ENCODE assay signal across 8 cellular contexts in genomic region chr12:12813120-12814101, GRCh38. TPM values are rescaled to one million over a fixed set of nuclear protein-coding genes. Genes with fewer than 3 reads are reported as not detected.
DNase-seq lines count a peak whose midpoint lies in the region; ATAC-seq and TF ChIP-seq lines count a peak whose summit lies in the region.

Gene DDX47, plus strand, starts transcription at chr12:12813346. Its CDS starts 22 bp downstream, at chr12:12813368.

- no peaks in the 10 kb centered on the region for H4K20me1 ChIP-seq in osteoblast (ENCODE audit: insufficient read depth, low read length)

- H3K79me2 ChIP-seq in osteoblast (ENCODE audit: insufficient read depth, low read length): peaks cover 51% of the 10 kb centered on the region

- H3K4me1 ChIP-seq in HEK293 (ENCODE audit: control insufficient read depth, insufficient read depth, low read length) (peaks cover 6% of the 10 kb centered on the region), osteoblast (ENCODE audit: insufficient read depth, low read length) (peaks cover 32% of the 10 kb centered on the region), thoracic aorta (ENCODE audit: control insufficient read depth in 1 of 2, low read depth in 2 of 2) (peaks cover 14 to 16% of the 10 kb centered on the region in 2 donors)

- no peaks in the 10 kb centered on the region for H3K9me3 Mint-ChIP-seq in activated naive CD4-positive, alpha-beta T cell treated with anti-CD3 and anti-CD28 coated beads, Interleukin-2, amount 50 U/mL, for 24 hours

- POLR2A ChIA-PET in HEK293 (lab: Yijun Ruan, JAX): interaction anchor here (0.8 to 2.1 kb wide), 3 partner anchors 10 to 79 kb away, joined by 3 to 16 read pairs (median 3); partner anchors contain the start of gene GPRC5A

- no peaks in the 10 kb centered on the region for H3K27me3 Mint-ChIP-seq in activated naive CD4-positive, alpha-beta T cell treated with anti-CD3 and anti-CD28 coated beads, Interleukin-2, amount 50 U/mL, for 24 hours

- H3K36me3 Mint-ChIP-seq in activated naive CD4-positive, alpha-beta T cell treated with anti-CD3 and anti-CD28 coated beads, Interleukin-2, amount 50 U/mL, for 24 hours: peaks cover 22% of the 10 kb centered on the region

- H3K4me3 Mint-ChIP-seq in activated naive CD4-positive, alpha-beta T cell treated with anti-CD3 and anti-CD28 coated beads, Interleukin-2, amount 50 U/mL, for 24 hours: peak within 1 kb of the TSS; percentile 97

- H3K27ac Mint-ChIP-seq in activated naive CD4-positive, alpha-beta T cell treated with anti-CD3 and anti-CD28 coated beads, Interleukin-2, amount 50 U/mL, for 24 hours: peak within 1 kb of the TSS; percentile 95

- peak within 1 kb of the TSS; percentile 96 for H3K4me2 ChIP-seq in osteoblast (ENCODE audit: insufficient read depth, low read length)

- TF ChIP-seq CTCF in GM06990 (IDR thresholded peaks at IDR 0.05; ENCODE audit: insufficient read depth, low read length, poor library complexity, severe bottlenecking) (peak; percentile 98), HEK293 (tag by site-specific recombination; IDR thresholded peaks at IDR 0.05) (peak; percentile 96), osteoblast (IDR thresholded peaks at IDR 0.05; ENCODE audit: extremely low read depth, low read depth, low read length) (peak; percentile 91), thoracic aorta (IDR thresholded peaks at IDR 0.05) (peak; percentile 95)

- H2AFZ ChIP-seq in osteoblast (ENCODE audit: low read length): peak within 1 kb of the TSS; percentile 52

- no peaks in the 10 kb centered on the region for H3K27me3 ChIP-seq in GM06990 (replicated peaks; ENCODE audit: control insufficient read depth, insufficient read depth, low read length)
- H3K27me3 ChIP-seq in osteoblast (ENCODE audit: insufficient read depth, low read length): no peaks in the 10 kb centered on the region
- no peaks in the 10 kb centered on the region for H3K27me3 ChIP-seq in thoracic aorta (replicated peaks; ENCODE audit: insufficient read depth)

- H3K4me1 Mint-ChIP-seq in activated naive CD4-positive, alpha-beta T cell treated with anti-CD3 and anti-CD28 coated beads, Interleukin-2, amount 50 U/mL, for 24 hours: peaks cover 64% of the 10 kb centered on the region

- CTCF ChIA-PET in HEK293 (lab: Yijun Ruan, JAX): interaction anchor here (0.6 to 3.7 kb wide), 28 partner anchors 10 to 856 kb away, joined by 3 to 27 read pairs (median 4); partner anchors contain the start of gene GPRC5A

- H3K9me3 ChIP-seq in HEK293 (ENCODE audit: control insufficient read depth, insufficient read depth, low read depth, low read length) (no peaks in the 10 kb centered on the region), osteoblast (ENCODE audit: low read depth, low read length) (no peaks in the 10 kb centered on the region), thoracic aorta (no peaks in the 10 kb centered on the region)

- H3K36me3 ChIP-seq in GM06990 (ENCODE audit: control insufficient read depth, insufficient read depth, low read length) (no peaks in the 10 kb centered on the region), HEK293 (ENCODE audit: control insufficient read depth in 2 of 2, insufficient read depth in 1 of 2, low read length in 2 of 2) (peaks cover 21 to 34% of the 10 kb centered on the region in 2 experiments), osteoblast (ENCODE audit: insufficient read depth, low read length) (peaks cover 17% of the 10 kb centered on the region), thoracic aorta (no peaks in the 10 kb centered on the region)

- peak within 1 kb of the TSS; percentile 59 for H3K27ac ChIP-seq in HEK293 (ENCODE audit: extremely low read depth, low read depth, low read length)
- H3K27ac ChIP-seq in osteoblast (ENCODE audit: low read depth, low read length): peak within 1 kb of the TSS; percentile 89
- peak within 1 kb of the TSS; percentile 62 to 68 for H3K27ac ChIP-seq in thoracic aorta

- ATAC-seq in SK-N-SH treated with all-trans-retinoic acid at 6 μM for 48 hours (peak; percentile 99), thoracic aorta (ENCODE audit: insufficient number of reproducible peaks, low FRiP score, low read depth) (peak; percentile 88)

- H3K4me3 ChIP-seq in GM06990 (replicated peaks; ENCODE audit: low read depth, low read length): peak within 1 kb of the TSS; percentile 97
- peak within 1 kb of the TSS; percentile 85 for H3K4me3 ChIP-seq in HEK293 (ENCODE audit: low read depth, low read length)
- peak within 1 kb of the TSS; percentile 81 for H3K4me3 ChIP-seq in osteoblast (ENCODE audit: insufficient read depth, low read length)
- H3K4me3 ChIP-seq in thoracic aorta: peak within 1 kb of the TSS; percentile 100

- DNase-seq in GM06990 (ENCODE audit: extremely low read depth, insufficient read length) (peak; percentile 96), NAMALWA (ENCODE audit: low spot score) (peak; percentile 97), glomerular visceral epithelial cell (ENCODE audit: extremely low spot score) (peak; percentile 91), osteoblast (ENCODE audit: insufficient read length, low spot score, missing footprints) (peak; percentile 84), thoracic aorta (ENCODE audit: low spot score) (peak; percentile 89)

TF ChIP-seq in HEK293, 187 proteins besides CTCF, POLR2A, EP300 and RAD21 (continues in another document):
- TF ChIP-seq ZNF175 (tag by site-specific recombination; IDR thresholded peaks at IDR 0.05) (no peak), ZBTB7A (tag by site-specific recombination; IDR thresholded peaks at IDR 0.05; ENCODE audit: low read depth) (0 out of 2 replicates have a peak, but pooled peaks have one; percentile 80), ZNF16 (tag by site-specific recombination; IDR thresholded peaks at IDR 0.05; ENCODE audit: low read depth) (no peak), ZNF112 (tag by site-specific recombination; IDR thresholded peaks at IDR 0.05) (no peak), ZSCAN30 (tag by site-specific recombination; IDR thresholded peaks at IDR 0.05) (no peak), ZNF184 (tag by site-specific recombination; IDR thresholded peaks at IDR 0.05) (no peak), ZNF354C (tag by site-specific recombination; IDR thresholded peaks at IDR 0.05; ENCODE audit: borderline replicate concordance, low read depth) (no peak), ZNF341 (tag by site-specific recombination; IDR thresholded peaks at IDR 0.05; ENCODE audit: low read depth) (no peak), ZNF558 (tag by site-specific recombination; IDR thresholded peaks at IDR 0.05) (no peak)
- TF ChIP-seq, protein P1, sequence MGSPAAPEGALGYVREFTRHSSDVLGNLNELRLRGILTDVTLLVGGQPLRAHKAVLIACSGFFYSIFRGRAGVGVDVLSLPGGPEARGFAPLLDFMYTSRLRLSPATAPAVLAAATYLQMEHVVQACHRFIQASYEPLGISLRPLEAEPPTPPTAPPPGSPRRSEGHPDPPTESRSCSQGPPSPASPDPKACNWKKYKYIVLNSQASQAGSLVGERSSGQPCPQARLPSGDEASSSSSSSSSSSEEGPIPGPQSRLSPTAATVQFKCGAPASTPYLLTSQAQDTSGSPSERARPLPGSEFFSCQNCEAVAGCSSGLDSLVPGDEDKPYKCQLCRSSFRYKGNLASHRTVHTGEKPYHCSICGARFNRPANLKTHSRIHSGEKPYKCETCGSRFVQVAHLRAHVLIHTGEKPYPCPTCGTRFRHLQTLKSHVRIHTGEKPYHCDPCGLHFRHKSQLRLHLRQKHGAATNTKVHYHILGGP (tag by site-specific recombination; IDR thresholded peaks at IDR 0.05): no peak
- TF ChIP-seq, protein P2, sequence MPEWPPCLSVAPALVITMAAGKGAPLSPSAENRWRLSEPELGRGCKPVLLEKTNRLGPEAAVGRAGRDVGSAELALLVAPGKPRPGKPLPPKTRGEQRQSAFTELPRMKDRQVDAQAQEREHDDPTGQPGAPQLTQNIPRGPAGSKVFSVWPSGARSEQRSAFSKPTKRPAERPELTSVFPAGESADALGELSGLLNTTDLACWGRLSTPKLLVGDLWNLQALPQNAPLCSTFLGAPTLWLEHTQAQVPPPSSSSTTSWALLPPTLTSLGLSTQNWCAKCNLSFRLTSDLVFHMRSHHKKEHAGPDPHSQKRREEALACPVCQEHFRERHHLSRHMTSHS (tag by site-specific recombination; IDR thresholded peaks at IDR 0.05): no peak

TF ChIP-seq in SK-N-SH treated with all-trans-retinoic acid at 6 μM for 48 hours, 23 proteins besides CTCF, POLR2A, EP300 and RAD21:
- TF ChIP-seq SNAI2 (CRISPR knock-in tag; IDR thresholded peaks at IDR 0.05) (0 out of 2 replicates have a peak, but pooled peaks have one; percentile 27), ESRRG (CRISPR knock-in tag; IDR thresholded peaks at IDR 0.05) (no peak), ARNTL (CRISPR knock-in tag; IDR thresholded peaks at IDR 0.05; ENCODE audit: borderline replicate concordance, low read depth) (no peak), ZNF70 (CRISPR knock-in tag; IDR thresholded peaks at IDR 0.05) (no peak)
TF ChIP-seq in SK-N-SH treated with all-trans-retinoic acid at 6 μM for 48 hours: peak in this region for 1.

RNA-seq across cellular contexts. Expression of gene DDX47, which starts in this region (rescaled TPM):
- total RNA-seq in osteoblast (60.8 and 63.6 TPM in 2 replicates), thoracic aorta (10 to 100 TPM; 43.5 to 51.1 TPM)

Comparison
In these comparisons a context has a peak if more than half of its experiments do, and no peak if none do; other contexts are left out.
1. Peak in every context shown above with its lines: DNase-seq, ATAC-seq, H3K4me3 ChIP-seq and H3K27ac ChIP-seq.